ENCODE assay signal across 16 cellular contexts in genomic region chr11:90757851-90758494, GRCh38.
DNase-seq lines count a peak whose midpoint lies in the region; FAIRE-seq lines count a peak whose summit lies in the region.
"Had no signal": no experiment of that assay in that cellular context is flagged by ENCODE, and none has a peak within 500 bp of the region (broad histone marks: within the 10 kb centered on the region; RNA-seq: fewer than 3 reads in every experiment).

No MANE protein-coding gene starts in this region.

- DNase-seq in COR-L47 (lab: John Stamatoyannopoulos, UW) (peak; percentile 28), NCI-H1105 (lab: John Stamatoyannopoulos, UW) (peak; percentile 10), NCI-H69 (lab: John Stamatoyannopoulos, UW) (peak; percentile 17), urothelium cell line (ENCODE audit: low spot score) (no peak), epidermal melanocyte (ENCODE audit: insufficient read length, low spot score) (no peak), T-helper 1 cell (no peak)
- DNase-seq: ACHN, AML-193, Caco-2, H9, Kasumi-1, NCI-H1436, NCI-H524, OCI-M1, T-helper 9 cell had no signal

- FAIRE-seq in islet of Langerhans (lab: Jason Lieb, UNC) = peak; percentile 69
- no peak for FAIRE-seq in urothelium cell line (lab: Jason Lieb, UNC)

Comparison
In these comparisons a context has a peak if more than half of its experiments do, and no peak if none do; other contexts are left out.
1. DNase-seq: peak in COR-L47 (single experiment), NCI-H1105 (single experiment) and NCI-H69 (single experiment); none in urothelium cell line (single experiment), epidermal melanocyte (single experiment) and T-helper 1 cell (0 of 5).